8 cellular contexts compared by ENCODE assay signal in genomic region chr2:207625014-207625755, GRCh38. TPM values are rescaled to one million over a fixed set of nuclear protein-coding genes. Genes with fewer than 3 reads are reported as not detected.
DNase-seq lines count a peak whose midpoint lies in the region; ATAC-seq and TF ChIP-seq lines count a peak whose summit lies in the region.

METTL21A (minus strand) TSS chr2:207625394; CDS start chr2:207624375, 1,019 bp downstream.

- H3F3A ChIP-seq in smooth muscle cell (ENCODE audit: low read depth): peaks cover 10% of the 10 kb centered on the region

- no peak for TF ChIP-seq POLR2A in breast epithelium (IDR thresholded peaks at IDR 0.05)

- H2AFZ ChIP-seq in smooth muscle cell (ENCODE audit: low read depth): peak within 1 kb of the TSS; percentile 92

- under 1% methylated on average over 67 of the region's 79 CpGs for WGBS in smooth muscle cell (ENCODE audit: low lambda C conversion rate)

- ATAC-seq in GM18870 (IDR thresholded peaks at IDR 0.05; ENCODE audit: unreplicated experiment) (peak; percentile 51), HG03108 (IDR thresholded peaks at IDR 0.05; ENCODE audit: unreplicated experiment) (peak; percentile 58)

- H3K4me1 ChIP-seq in breast epithelium (peaks cover 0 to 4% of the 10 kb centered on the region in 2 donors), smooth muscle cell (ENCODE audit: low read depth) (peaks cover 12% of the 10 kb centered on the region)

- H3K4me3 ChIP-seq in AG04450 (ENCODE audit: low read depth, low read length): peak within 1 kb of the TSS; percentile 91
- peak within 1 kb of the TSS; percentile 78 to 98 (median 88) for H3K4me3 ChIP-seq in breast epithelium
- H3K4me3 ChIP-seq in smooth muscle cell: peak within 1 kb of the TSS; percentile 100

- H3K4me2 ChIP-seq in smooth muscle cell: peak within 1 kb of the TSS; percentile 98

- CTCF ChIA-PET in AG04450 (lab: Charles Lee): interaction anchor here (0.5 to 3.2 kb wide), 17 partner anchors 11 to 633 kb away, joined by 3 to 13 read pairs (median 3); partner anchors contain the start of gene CCNYL1

- H3K36me3 ChIP-seq in breast epithelium (no peaks in the 10 kb centered on the region), smooth muscle cell (ENCODE audit: low read depth) (no peaks in the 10 kb centered on the region)

- peak within 1 kb of the TSS; percentile 86 for H3K9ac ChIP-seq in smooth muscle cell (ENCODE audit: low read depth)

- H3K27me3 ChIP-seq in AG04450 (ENCODE audit: control insufficient read depth, insufficient read depth, low read length) (no peaks in the 10 kb centered on the region), breast epithelium (no peaks in the 10 kb centered on the region), smooth muscle cell (ENCODE audit: low read depth) (no peaks in the 10 kb centered on the region)

- H3K9me3 ChIP-seq in AG04450 (ENCODE audit: control insufficient read depth, insufficient read depth, low read length) (no peaks in the 10 kb centered on the region; the same call in 1 of the 2 replicates), breast epithelium (no peaks in the 10 kb centered on the region), smooth muscle cell (replicated peaks; ENCODE audit: low read depth) (no peaks in the 10 kb centered on the region)

- H3K27ac ChIP-seq in AG04450 (ENCODE audit: low read depth, low read length) (peak within 1 kb of the TSS; percentile 96), VCaP (peak within 1 kb of the TSS; percentile 90), breast epithelium (peak within 1 kb of the TSS; percentile 87), smooth muscle cell (ENCODE audit: low read depth) (peak within 1 kb of the TSS; percentile 85)

- no peak for DNase-seq in AG04450 (ENCODE audit: low read depth, low spot score)
- peak; percentile 69 for DNase-seq in NCI-H2196 treated with DMSO at 0.1 percent for 48 hours (lab: John Stamatoyannopoulos, UW; ENCODE audit: unreplicated experiment)
- DNase-seq in breast epithelium (ENCODE audit: low spot score in 2 of 2): peak; percentile 53 to 60
- DNase-seq in iPS-NIHi11 (ENCODE audit: low spot score): peak; percentile 94
- DNase-seq in smooth muscle cell (lab: John Stamatoyannopoulos, UW; ENCODE audit: unreplicated experiment): peak; percentile 59

- no peaks in the 10 kb centered on the region for H4K20me1 ChIP-seq in smooth muscle cell (ENCODE audit: low read depth)

- POLR2A ChIA-PET in AG04450 (lab: Yijun Ruan, JAX): interaction anchor here (0.6 to 3.1 kb wide), 9 partner anchors 8 to 459 kb away, joined by 3 to 29 read pairs (median 4); partner anchors contain the start of genes CCNYL1, CREB1 and KLF7

- TF ChIP-seq CTCF in AG04450 (IDR thresholded peaks at IDR 0.05; ENCODE audit: low read depth, low read length): peak; percentile 52
- no peak for TF ChIP-seq CTCF in VCaP (conservative IDR thresholded peaks at IDR 0.05)
- peak in 2 of 3 donors; percentile 28 to 33 for TF ChIP-seq CTCF in breast epithelium (IDR thresholded peaks at IDR 0.05)
- TF ChIP-seq CTCF in smooth muscle cell (IDR thresholded peaks at IDR 0.05; ENCODE audit: borderline replicate concordance, insufficient read depth, poor library complexity, severe bottlenecking): peak; percentile 31

- peaks cover 6% of the 10 kb centered on the region for H3K79me2 ChIP-seq in smooth muscle cell (ENCODE audit: low read depth)

- intact Hi-C loops in breast epithelium (cut with DNase I; ENCODE audit: low total_unique reads): no loop called here

RNA-seq across cellular contexts. Expression of gene METTL21A, which starts in this region (rescaled TPM):
- polyA plus RNA-seq in AG04450 (2011; rRNA removed) (18.1 and 20.3 TPM in 2 replicates), smooth muscle cell (13.0 and 21.0 TPM in 2 replicates)
- 7.0 and 8.3 TPM in 2 replicates for polyA minus RNA-seq in AG04450 (2011; rRNA and poly(A)+ RNA removed)
- total RNA-seq in breast epithelium (10 to 100 TPM; 12.4 to 17.0 (median 13.3) TPM), smooth muscle cell (19.6 and 19.7 TPM in 2 replicates)
